12 cellular contexts compared by ENCODE assay signal in the genomic region with DNA sequence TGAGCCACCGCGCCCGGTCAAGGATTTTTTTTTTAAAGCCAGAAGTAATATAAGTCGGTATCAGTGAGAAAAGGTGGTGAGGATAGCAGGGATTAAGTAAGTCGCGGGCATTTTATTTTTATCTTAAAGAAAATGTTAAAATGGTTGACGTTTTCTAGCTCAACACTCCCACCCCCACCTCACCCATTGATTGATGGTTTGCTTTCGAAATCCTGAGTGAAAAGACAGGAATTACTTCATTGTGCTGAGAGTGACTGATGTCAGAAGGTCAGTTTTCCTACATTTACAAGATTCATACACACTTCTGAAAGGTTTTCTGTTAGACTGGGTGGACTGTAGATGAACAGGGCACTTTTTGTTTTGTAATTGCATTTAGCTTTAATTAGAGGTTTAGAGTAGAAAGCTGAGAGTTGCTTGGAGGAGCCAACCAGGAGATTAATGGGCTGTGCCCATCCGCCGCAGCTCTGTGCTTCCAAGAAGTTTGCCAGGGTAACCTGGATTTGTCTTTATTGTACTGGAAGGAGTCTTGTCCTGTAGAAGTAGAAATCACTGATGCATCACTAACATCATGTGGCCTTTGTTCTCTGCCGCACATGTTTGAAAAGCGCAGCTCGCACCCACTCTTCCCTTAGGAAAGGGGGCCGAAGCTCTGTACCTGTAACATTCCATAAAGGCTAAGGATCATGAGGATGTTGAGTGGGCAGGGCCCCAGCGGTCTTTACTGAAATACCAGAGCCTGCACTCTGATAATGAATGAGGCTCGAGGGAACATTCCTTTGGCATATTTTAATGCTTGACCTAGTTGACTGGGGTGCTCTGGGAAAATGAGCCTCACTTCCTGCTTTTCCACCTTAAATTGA.
DNase-seq lines count a peak whose midpoint lies in the region; ATAC-seq and TF ChIP-seq lines count a peak whose summit lies in the region.
"Had no signal": no experiment of that assay in that cellular context is flagged by ENCODE, and none has a peak within 500 bp of the region (broad histone marks: within the 10 kb centered on the region; RNA-seq: fewer than 3 reads in every experiment).

No MANE protein-coding gene starts in this region.

- H3K4me1 Mint-ChIP-seq in osteocyte (ENCODE audit: unreplicated experiment), result no peaks in the 10 kb centered on the region

- peaks cover 4% of the 10 kb centered on the region for H3K27me3 Mint-ChIP-seq in osteocyte (ENCODE audit: unreplicated experiment)

- no peaks in the 10 kb centered on the region for H3K9me3 Mint-ChIP-seq in osteocyte (ENCODE audit: unreplicated experiment)

- TF ChIP-seq POLR2A in thyroid gland (IDR thresholded peaks at IDR 0.05), result no peak

- no peaks in the 10 kb centered on the region for H3K4me1 ChIP-seq in left lung
- peaks cover 12 to 28% of the 10 kb centered on the region in 2 donors for H3K4me1 ChIP-seq in thyroid gland
- H3K4me1 ChIP-seq: tibial artery had no signal

- H3K36me3 Mint-ChIP-seq in osteocyte (ENCODE audit: unreplicated experiment), result no peaks in the 10 kb centered on the region

- WGBS in thyroid gland, 2 donors, result 58 to 61% methylated on average over 16 of the region's 16 CpGs

- H3K4me3 ChIP-seq in fibroblast of pulmonary artery (replicated peaks; ENCODE audit: low read depth, low read length), result no peak overlapping the region
- no peak overlapping the region for H3K4me3 ChIP-seq in left lung
- no peak overlapping the region for H3K4me3 ChIP-seq in thyroid gland (replicated peaks in 1 of 3)
- H3K4me3 ChIP-seq: tibial artery had no signal

- no peak for TF ChIP-seq CTCF in fibroblast of pulmonary artery (IDR thresholded peaks at IDR 0.05; ENCODE audit: low read length, missing control alignments)
- TF ChIP-seq CTCF in left lung (IDR thresholded peaks at IDR 0.05), result no peak
- TF ChIP-seq CTCF in thyroid gland (IDR thresholded peaks at IDR 0.05), result peak in 1 of 6 experiments; percentile 7
- no peak for TF ChIP-seq CTCF in osteocyte (IDR thresholded peaks at IDR 0.05)

- H3K27ac ChIP-seq in left lung, result peak overlapping the region in 1 of 2 donors; percentile 39
- peak overlapping the region; percentile 21 to 59 (median 33) for H3K27ac ChIP-seq in thyroid gland
- H3K27ac ChIP-seq: tibial artery had no signal

- H3K27me3 ChIP-seq in left lung, result no peaks in the 10 kb centered on the region
- H3K27me3 ChIP-seq in thyroid gland, result no peaks in the 10 kb centered on the region
- H3K27me3 ChIP-seq: tibial artery had no signal

- intact Hi-C loops in left lung (cut with DNase I) (no loop called here), thyroid gland (cut with DNase I) (no loop called here)

- peak; percentile 95 for DNase-seq in NCI-H226
- peak; percentile 3 for DNase-seq in fibroblast of pulmonary artery (ENCODE audit: low read depth)
- DNase-seq in left lung, result no peak
- DNase-seq in thyroid gland, result peak; percentile 75 to 76
- no peak for DNase-seq in activated CD4-positive, CD25-positive, alpha-beta regulatory T cell (lab: John Stamatoyannopoulos, UW)
- no peak for DNase-seq in osteocyte (ENCODE audit: extremely low spot score, unreplicated experiment)
- DNase-seq: effector CD4-positive, alpha-beta T cell; NCI-H1092; SHP77 treated with DMSO at 0.1 percent for 48 hours; small intestine; tibial artery had no signal

- no peak overlapping the region for H3K27ac Mint-ChIP-seq in osteocyte (ENCODE audit: unreplicated experiment)

- ATAC-seq in left lung (peak; percentile 79), GM19463 (IDR thresholded peaks at IDR 0.05; ENCODE audit: unreplicated experiment) (no peak)

- H3K9me3 ChIP-seq in left lung (peaks cover 0 to 2% of the 10 kb centered on the region in 2 donors), thyroid gland (no peaks in the 10 kb centered on the region)
- H3K9me3 ChIP-seq: tibial artery had no signal

- H3K36me3 ChIP-seq in left lung (no peaks in the 10 kb centered on the region), thyroid gland (no peaks in the 10 kb centered on the region)
- H3K36me3 ChIP-seq: tibial artery had no signal

- no peak overlapping the region for H3K4me3 Mint-ChIP-seq in osteocyte (ENCODE audit: unreplicated experiment)

Comparison
In these comparisons a context has a peak if more than half of its experiments do, and no peak if none do; other contexts are left out.
1. DNase-seq: peak in NCI-H226 (single experiment), fibroblast of pulmonary artery (single experiment) and thyroid gland (2 of 2); none in left lung (0 of 2), activated CD4-positive, CD25-positive, alpha-beta regulatory T cell (0 of 4) and osteocyte (single experiment).